In the genomic region with DNA sequence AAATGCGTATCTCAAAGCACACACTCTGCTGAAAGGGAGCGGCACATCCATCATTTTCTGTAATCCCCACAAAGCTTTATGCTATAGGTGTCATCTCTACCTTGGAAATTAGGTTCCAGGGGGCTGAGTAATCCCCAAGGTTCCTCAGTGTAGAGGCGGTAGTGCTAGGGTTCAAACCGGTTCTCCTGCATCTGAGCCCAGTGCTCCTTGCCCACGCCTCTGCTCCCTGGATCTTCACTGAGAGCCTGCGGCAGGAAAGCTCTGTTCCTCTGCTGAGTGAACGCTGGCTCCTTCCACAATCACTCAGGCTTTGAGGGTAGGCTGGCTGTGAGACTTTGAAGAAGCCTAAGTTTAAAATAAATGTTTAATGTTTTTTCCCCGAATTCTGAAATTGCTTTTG, we compare ENCODE assay signal across 16 cellular contexts. TPM values are rescaled to one million over a fixed set of nuclear protein-coding genes. Genes with fewer than 3 reads are reported as not detected.
DNase-seq lines count a peak whose midpoint lies in the region; TF ChIP-seq lines count a peak whose summit lies in the region.
"Had no signal": no experiment of that assay in that cellular context is flagged by ENCODE, and none has a peak within 500 bp of the region (broad histone marks: within the 10 kb centered on the region; RNA-seq: fewer than 3 reads in every experiment).

No MANE protein-coding gene starts in this region.

- H3K27ac ChIP-seq in H9 (ENCODE audit: insufficient read length, low read depth, low read length) = no peak overlapping the region
- H3K27ac ChIP-seq in dorsolateral prefrontal cortex = peak overlapping the region in 31 of 59 donors; percentile 2 to 65 (median 30)
- no peak overlapping the region for H3K27ac ChIP-seq in hepatocyte
- H3K27ac ChIP-seq in smooth muscle cell (ENCODE audit: low read depth) = peak overlapping the region; percentile 67
- H3K27ac ChIP-seq in CD4-positive, alpha-beta memory T cell (ENCODE audit: low read depth, low read length) = no peak overlapping the region
- H3K27ac ChIP-seq in neuronal stem cell (replicated peaks; ENCODE audit: low read length) = no peak overlapping the region
- H3K27ac ChIP-seq: A549; BLaER1 treated with 17β-estradiol and CSF1 and Interleukin-3, amounts not matched to agents 10 nM and 100 nM; GM23248 had no signal

- no peak overlapping the region for H3K56ac ChIP-seq in H9 (ENCODE audit: insufficient read length, low read depth, low read length)

- H3K4me1 ChIP-seq in H9 (ENCODE audit: insufficient read depth, low read length) (peaks cover 2% of the 10 kb centered on the region; the same call in 1 of the 2 replicates), hepatocyte (ENCODE audit: insufficient read depth) (no peaks in the 10 kb centered on the region), smooth muscle cell (ENCODE audit: low read depth) (no peaks in the 10 kb centered on the region), neuronal stem cell (ENCODE audit: control insufficient read depth in 2 of 2, insufficient read depth in 1 of 2, low read depth in 1 of 2, low read length in 2 of 2) (peaks cover 0 to 8% of the 10 kb centered on the region in 2 donors)
- H3K4me1 ChIP-seq in CD4-positive, alpha-beta memory T cell (ENCODE audit: insufficient read depth, low read length) = no peaks in the 10 kb centered on the region

- H3K36me3 ChIP-seq in hepatocyte (replicated peaks; ENCODE audit: insufficient read depth, low read depth) = no peaks in the 10 kb centered on the region
- no peaks in the 10 kb centered on the region for H3K36me3 ChIP-seq in smooth muscle cell (ENCODE audit: low read depth)
- H3K36me3 ChIP-seq in CD4-positive, alpha-beta memory T cell (ENCODE audit: insufficient read depth, low read length) = no peaks in the 10 kb centered on the region
- H3K36me3 ChIP-seq in neuronal stem cell (replicated peaks in 1 of 2; ENCODE audit: control insufficient read depth in 2 of 2, insufficient read depth in 2 of 2, low read length in 2 of 2) = no peaks in the 10 kb centered on the region
- H3K36me3 ChIP-seq: BLaER1 treated with 17β-estradiol and CSF1 and Interleukin-3, amounts not matched to agents 10 nM and 100 nM had no signal

- WGBS in H9 (ENCODE audit: extremely low coverage, insufficient read length, low lambda C conversion rate) = no CpG with 5 or more reads among the region's 8 CpGs
- 72% methylated on average over 8 of the region's 8 CpGs for WGBS in hepatocyte (ENCODE audit: low lambda C conversion rate, missing lambda C conversion rate)
- 68% methylated on average over 8 of the region's 8 CpGs for WGBS in smooth muscle cell (ENCODE audit: low lambda C conversion rate)
- no CpG with 5 or more reads among the region's 8 CpGs for WGBS in neuronal stem cell (ENCODE audit: extremely low coverage in 2 of 2, insufficient read length in 2 of 2, insufficient replicate concordance in 1 of 2), 2 donors

- no peaks in the 10 kb centered on the region for H3K23me2 ChIP-seq in H9 (ENCODE audit: insufficient read length, low read depth, low read length, poor library complexity, severe bottlenecking)

- H3K9me3 ChIP-seq in H9 (ENCODE audit: control insufficient read depth, low read depth, low read length) (no peaks in the 10 kb centered on the region), hepatocyte (ENCODE audit: low read depth) (no peaks in the 10 kb centered on the region), smooth muscle cell (replicated peaks; ENCODE audit: low read depth) (no peaks in the 10 kb centered on the region), neuronal stem cell (replicated peaks in 1 of 2; ENCODE audit: control insufficient read depth in 2 of 2, insufficient read depth in 1 of 2, low read depth in 1 of 2, low read length in 2 of 2) (peaks cover 0 to 4% of the 10 kb centered on the region in 2 donors)
- H3K9me3 ChIP-seq in CD4-positive, alpha-beta memory T cell (ENCODE audit: control insufficient read depth in 1 of 2, low read length in 2 of 2) = no peaks in the 10 kb centered on the region
- H3K9me3 ChIP-seq: A549 had no signal

- H2AK5ac ChIP-seq in H9 (ENCODE audit: insufficient read length, low read length) (no peak overlapping the region), neuronal stem cell (ENCODE audit: low read depth, low read length) (no peak overlapping the region)

- H4K5ac ChIP-seq in H9 (ENCODE audit: insufficient read length, low read depth, low read length) = no peak overlapping the region

- H2AFZ ChIP-seq in H9 (ENCODE audit: low read length) (no peak overlapping the region), hepatocyte (no peak overlapping the region), smooth muscle cell (ENCODE audit: low read depth) (no peak overlapping the region), neuronal stem cell (ENCODE audit: low read length) (no peak overlapping the region)
- H2AFZ ChIP-seq: GM23248 had no signal

- peaks cover 9 to 19% (median 12%) of the 10 kb centered on the region in 3 experiments for H3K36me3 Mint-ChIP-seq in H9 (ENCODE audit: insufficient read depth in 1 of 3, low read depth in 3 of 3)
- peaks cover under 1 to 5% of the 10 kb centered on the region in 2 donors for H3K36me3 Mint-ChIP-seq in CD4-positive, alpha-beta memory T cell

- H4K91ac ChIP-seq in H9 (ENCODE audit: insufficient read length, low read depth, low read length) = no peak overlapping the region
- no peak overlapping the region for H4K91ac ChIP-seq in neuronal stem cell (ENCODE audit: low read depth, low read length, poor library complexity)

- no peak overlapping the region for H2BK12ac ChIP-seq in H9 (ENCODE audit: insufficient read length, low read depth, low read length)
- H2BK12ac ChIP-seq in neuronal stem cell (ENCODE audit: low read length) = no peak overlapping the region

- DNase-seq in H9 (no peak), dorsolateral prefrontal cortex (no peak), hepatocyte (ENCODE audit: low spot score) (no peak), smooth muscle cell (lab: John Stamatoyannopoulos, UW; ENCODE audit: unreplicated experiment) (no peak), neuronal stem cell (ENCODE audit: low spot score) (no peak)
- no peak for DNase-seq in CD4-positive, alpha-beta memory T cell
- no peak for DNase-seq in activated T-cell treated with anti-CD3 and anti-CD28 coated beads, Interleukin-2, amount 50 U/mL, for 48 hours
- DNase-seq: DMS 273 treated with DMSO at 0.1 percent for 48 hours, GM23248, KBM-7, NCI-H1436, NCI-H2029 treated with DMSO at 0.1 percent for 48 hours, NCI-H510A treated with DMSO at 0.1 percent for 48 hours, Right ventricle myocardium superior had no signal

- H2BK20ac ChIP-seq in H9 (ENCODE audit: low read depth, low read length, poor library complexity, severe bottlenecking) = no peak overlapping the region

- H3K14ac ChIP-seq in H9 (ENCODE audit: insufficient read depth, low read length) = no peak overlapping the region
- no peak overlapping the region for H3K14ac ChIP-seq in neuronal stem cell (ENCODE audit: low read length)

- peaks cover 3% of the 10 kb centered on the region in 2 experiments; a peak in 2 of 5 replicates for H3K9me3 Mint-ChIP-seq in H9
- no peaks in the 10 kb centered on the region for H3K9me3 Mint-ChIP-seq in CD4-positive, alpha-beta memory T cell

- no peak overlapping the region for H2BK15ac ChIP-seq in H9 (ENCODE audit: low read depth, low read length)
- H2BK15ac ChIP-seq in neuronal stem cell (ENCODE audit: low read length) = no peak overlapping the region

- no peak overlapping the region for H3K4me2 ChIP-seq in H9 (ENCODE audit: insufficient read depth, insufficient read length, low read length)
- H3K4me2 ChIP-seq in hepatocyte = peak overlapping the region; percentile 5
- no peak overlapping the region for H3K4me2 ChIP-seq in smooth muscle cell
- no peak overlapping the region for H3K4me2 ChIP-seq in neuronal stem cell (ENCODE audit: insufficient read depth, low read length, poor library complexity, severe bottlenecking)
- H3K4me2 ChIP-seq: A549 had no signal

- H3K4ac ChIP-seq in H9 (ENCODE audit: low read depth, low read length) = no peak overlapping the region
- H3K4ac ChIP-seq in neuronal stem cell (ENCODE audit: low read length) = no peak overlapping the region

- intact Hi-C loops in dorsolateral prefrontal cortex (cut with DNase I) = no loop called here
- intact Hi-C loops in CD4-positive, alpha-beta memory T cell (cut with micrococcal nuclease) = no loop called here

- H3K4me3 ChIP-seq in dorsolateral prefrontal cortex (no peak overlapping the region), hepatocyte (no peak overlapping the region), smooth muscle cell (no peak overlapping the region), neuronal stem cell (ENCODE audit: low read length in 2 of 2) (no peak overlapping the region)
- H3K4me3 ChIP-seq in CD4-positive, alpha-beta memory T cell (ENCODE audit: low read length in 2 of 2) = no peak overlapping the region
- H3K4me3 ChIP-seq: A549; BLaER1 treated with 17β-estradiol and CSF1 and Interleukin-3, amounts not matched to agents 10 nM and 100 nM; GM23248 had no signal

- H3F3A ChIP-seq in smooth muscle cell (ENCODE audit: low read depth) = no peaks in the 10 kb centered on the region

- peaks cover 22% of the 10 kb centered on the region; the same call in 1 of the 2 replicates for H3K79me2 ChIP-seq in H9 (ENCODE audit: insufficient read depth, low read length)
- H3K79me2 ChIP-seq in hepatocyte = peaks cover 36% of the 10 kb centered on the region
- H3K79me2 ChIP-seq in smooth muscle cell (ENCODE audit: low read depth) = no peaks in the 10 kb centered on the region

- H3K18ac ChIP-seq in H9 (ENCODE audit: insufficient read length, low read depth, low read length) (no peak overlapping the region), neuronal stem cell (ENCODE audit: low read length) (no peak overlapping the region)

- POLR2A ChIA-PET in CD4-positive, alpha-beta memory T cell (lab: Charles Lee; ENCODE audit: partially characterized antibody) = no interaction called here

- H3K27me3 ChIP-seq in H9 (ENCODE audit: insufficient read depth, low read length) (no peaks in the 10 kb centered on the region), dorsolateral prefrontal cortex (no peaks in the 10 kb centered on the region), hepatocyte (no peaks in the 10 kb centered on the region), smooth muscle cell (ENCODE audit: low read depth) (no peaks in the 10 kb centered on the region), neuronal stem cell (ENCODE audit: control insufficient read depth in 3 of 3, insufficient read depth in 3 of 3, low read depth in 1 of 3, low read length in 3 of 3) (no peaks in the 10 kb centered on the region)
- H3K27me3 ChIP-seq in CD4-positive, alpha-beta memory T cell (ENCODE audit: insufficient read depth, low read length) = no peaks in the 10 kb centered on the region
- H3K27me3 ChIP-seq: BLaER1 treated with 17β-estradiol and CSF1 and Interleukin-3, amounts not matched to agents 10 nM and 100 nM had no signal

- H4K20me1 ChIP-seq in H9 (ENCODE audit: control insufficient read depth, insufficient read depth, insufficient read length) = no peaks in the 10 kb centered on the region
- H4K20me1 ChIP-seq in hepatocyte (ENCODE audit: insufficient read depth, poor library complexity, severe bottlenecking) = peaks cover 7% of the 10 kb centered on the region
- no peaks in the 10 kb centered on the region for H4K20me1 ChIP-seq in smooth muscle cell (ENCODE audit: low read depth)
- H4K20me1 ChIP-seq: BLaER1 treated with 17β-estradiol and CSF1 and Interleukin-3, amounts not matched to agents 10 nM and 100 nM had no signal

- H3K9ac ChIP-seq in H9 (ENCODE audit: extremely low read depth, insufficient read length, low read length) (no peak overlapping the region), smooth muscle cell (ENCODE audit: low read depth) (no peak overlapping the region), neuronal stem cell (ENCODE audit: low read depth, low read length, poor library complexity) (no peak overlapping the region)
- H3K9ac ChIP-seq: BLaER1 treated with 17β-estradiol and CSF1 and Interleukin-3, amounts not matched to agents 10 nM and 100 nM; GM23248 had no signal

- peaks cover 6 to 21% of the 10 kb centered on the region in 2 experiments for H3K4me1 Mint-ChIP-seq in H9
- peaks cover 0 to 4% (median 3%) of the 10 kb centered on the region in 4 donors for H3K4me1 Mint-ChIP-seq in CD4-positive, alpha-beta memory T cell

- no peak overlapping the region for H4K8ac ChIP-seq in H9 (replicated peaks; ENCODE audit: insufficient read length, low read depth, low read length)
- H4K8ac ChIP-seq in neuronal stem cell (ENCODE audit: low read depth, low read length) = no peak overlapping the region

- CTCF ChIA-PET in CD4-positive, alpha-beta memory T cell (lab: Charles Lee; ENCODE audit: partially characterized antibody) = interaction anchor here (1.3 kb wide), 1 partner anchor 35 kb away, joined by 3 read pairs; no protein-coding TSS in a partner anchor

- H3K4me3 Mint-ChIP-seq in H9 = no peak overlapping the region
- no peak overlapping the region for H3K4me3 Mint-ChIP-seq in CD4-positive, alpha-beta memory T cell

- TF ChIP-seq CTCF in H9 (conservative IDR thresholded peaks at IDR 0.05) = no peak
- no peak for TF ChIP-seq CTCF in dorsolateral prefrontal cortex (IDR thresholded peaks at IDR 0.05 in 54 of 56, conservative IDR thresholded peaks at IDR 0.05 in 2 of 56; ENCODE audit: low read depth in 1 of 56, partially characterized antibody in 56 of 56)
- TF ChIP-seq CTCF in hepatocyte (IDR thresholded peaks at IDR 0.05; ENCODE audit: poor library complexity) = no peak
- TF ChIP-seq CTCF in smooth muscle cell (IDR thresholded peaks at IDR 0.05; ENCODE audit: borderline replicate concordance, insufficient read depth, poor library complexity, severe bottlenecking) = no peak

- H3K23ac ChIP-seq in H9 (ENCODE audit: insufficient read length, low read depth, low read length) = no peak overlapping the region
- H3K23ac ChIP-seq in neuronal stem cell (ENCODE audit: low read depth, low read length, poor library complexity) = no peak overlapping the region

- H3K9me2 ChIP-seq in hepatocyte (replicated peaks; ENCODE audit: insufficient read depth) = no peaks in the 10 kb centered on the region

- no peak overlapping the region for H3T11ph ChIP-seq in H9 (ENCODE audit: low read length)

- H2BK120ac ChIP-seq in H9 (ENCODE audit: low read depth, low read length, poor library complexity, severe bottlenecking) = no peak overlapping the region
- H2BK120ac ChIP-seq in neuronal stem cell (ENCODE audit: low read depth, low read length) = no peak overlapping the region

- H3K27me3 Mint-ChIP-seq in H9 (ENCODE audit: low read depth) = no peaks in the 10 kb centered on the region
- peaks cover 0 to 2% of the 10 kb centered on the region in 2 donors for H3K27me3 Mint-ChIP-seq in CD4-positive, alpha-beta memory T cell

- no peak overlapping the region for H2BK5ac ChIP-seq in H9 (ENCODE audit: insufficient read length, low read length)
- H2BK5ac ChIP-seq in neuronal stem cell (ENCODE audit: low read length) = no peak overlapping the region

- H3K79me1 ChIP-seq in H9 (ENCODE audit: insufficient read depth, low read depth, low read length, poor library complexity, severe bottlenecking) (no peaks in the 10 kb centered on the region), neuronal stem cell (ENCODE audit: low read depth, low read length) (no peaks in the 10 kb centered on the region)

- H3K27ac Mint-ChIP-seq in H9 = peak overlapping the region in 2 of 3 experiments; percentile 18 to 60; a peak in 1 of 7 replicates
- H3K27ac Mint-ChIP-seq in CD4-positive, alpha-beta memory T cell = no peak overlapping the region

RNA-seq across cellular contexts. Expression of a gene that starts 24.9 kb away (rescaled TPM):
- total RNA-seq in H9 (2021) (6.1 and 6.8 TPM in 2 replicates), dorsolateral prefrontal cortex (100 to 1,000 TPM in 1 of 120 experiments, 10 to 100 TPM in 119; 36.4 to 160 (median 55.7) TPM), hepatocyte (14.0 and 14.8 TPM in 2 replicates), smooth muscle cell (3.6 and 3.8 TPM in 2 replicates)
- polyA plus RNA-seq in hepatocyte (13.1 and 14.3 TPM in 2 replicates), smooth muscle cell (1.6 and 2.7 TPM in 2 replicates)
- total RNA-seq in CD4-positive, alpha-beta memory T cell = 10 to 100 TPM in 1 of 2 experiments, 1 to 10 TPM in 1; 7.9 to 12.5 TPM
- polyA plus RNA-seq in CD4-positive, alpha-beta memory T cell = 1 to 10 TPM in 1 of 2 donors, under 1 TPM in 1; 0.32 to 3.4 TPM
- 3.6 TPM for polyA plus RNA-seq in neuronal stem cell (2013, experiment 1 of 2)
- polyA plus RNA-seq in neuronal stem cell (2013, experiment 2 of 2) = 3.7 TPM

Comparison
In these comparisons a context has a peak if more than half of its experiments do, and no peak if none do; other contexts are left out.
1. H3K27ac ChIP-seq: peak in dorsolateral prefrontal cortex (31 of 59) and smooth muscle cell (single experiment); none in H9 (single experiment), hepatocyte (single experiment), CD4-positive, alpha-beta memory T cell (single experiment) and neuronal stem cell (single experiment).
2. H3K27ac Mint-ChIP-seq: peak in H9 (2 of 3); none in CD4-positive, alpha-beta memory T cell (0 of 7).